Comparison of ENCODE assay signal across 1 cellular context in the genomic region with DNA sequence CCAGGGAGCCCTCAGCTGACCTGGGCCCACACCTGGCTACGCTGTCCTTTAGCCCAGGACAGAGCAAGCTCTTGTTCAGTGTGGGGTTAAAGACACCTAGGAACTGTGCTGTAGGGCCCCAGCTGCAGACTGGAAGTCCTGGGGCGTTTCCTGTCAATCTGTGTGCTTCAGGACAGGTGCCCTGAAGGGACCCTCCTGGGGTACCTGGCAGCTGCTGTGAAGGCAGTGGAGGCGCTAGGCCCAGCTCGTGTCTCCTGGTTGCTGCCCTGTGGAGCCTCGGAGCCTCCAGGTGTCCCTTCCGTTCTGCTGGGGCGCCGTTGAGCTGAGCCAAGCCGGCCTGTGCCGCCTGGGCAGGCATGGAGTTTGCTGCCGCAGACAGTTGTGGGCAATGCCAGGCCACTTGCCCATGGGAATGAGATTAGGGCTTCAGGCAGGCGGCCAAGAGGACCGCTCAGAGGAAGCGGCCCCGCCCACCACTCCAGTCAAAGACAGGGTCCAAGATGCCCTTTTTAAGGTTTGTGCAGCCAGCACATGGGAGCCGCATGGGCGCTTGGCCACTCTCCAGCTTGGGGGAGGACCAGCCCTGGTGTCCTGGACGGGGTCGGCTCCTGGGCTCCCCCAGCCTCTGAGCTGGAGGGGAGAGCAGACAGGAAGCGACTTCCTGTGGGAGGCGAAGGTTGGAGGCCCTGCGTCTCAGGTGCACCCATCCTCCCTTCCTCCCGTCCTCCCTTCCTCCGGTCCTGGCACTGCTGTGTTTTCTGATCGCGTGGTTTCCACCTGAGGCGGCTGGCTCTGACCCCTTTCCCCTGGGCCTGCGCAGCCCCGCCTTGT.
A peak's percentile ranks its signal among the peaks of the same experiment; 100 is the strongest.
TF ChIP-seq lines count a peak whose summit lies in the region.

No MANE protein-coding gene starts in this region.

TF ChIP-seq in SK-N-SH, 30 proteins besides CTCF, POLR2A, EP300 and RAD21 (continued from another document):
- TF ChIP-seq, protein P1, sequence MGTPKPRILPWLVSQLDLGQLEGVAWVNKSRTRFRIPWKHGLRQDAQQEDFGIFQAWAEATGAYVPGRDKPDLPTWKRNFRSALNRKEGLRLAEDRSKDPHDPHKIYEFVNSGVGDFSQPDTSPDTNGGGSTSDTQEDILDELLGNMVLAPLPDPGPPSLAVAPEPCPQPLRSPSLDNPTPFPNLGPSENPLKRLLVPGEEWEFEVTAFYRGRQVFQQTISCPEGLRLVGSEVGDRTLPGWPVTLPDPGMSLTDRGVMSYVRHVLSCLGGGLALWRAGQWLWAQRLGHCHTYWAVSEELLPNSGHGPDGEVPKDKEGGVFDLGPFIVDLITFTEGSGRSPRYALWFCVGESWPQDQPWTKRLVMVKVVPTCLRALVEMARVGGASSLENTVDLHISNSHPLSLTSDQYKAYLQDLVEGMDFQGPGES (IDR thresholded peaks at IDR 0.05; ENCODE audit: low read depth, low read length) = no peak
- peak; percentile 99 for TF ChIP-seq MXI1 (IDR thresholded peaks at IDR 0.05; ENCODE audit: low read depth, low read length)
- TF ChIP-seq, protein P2, sequence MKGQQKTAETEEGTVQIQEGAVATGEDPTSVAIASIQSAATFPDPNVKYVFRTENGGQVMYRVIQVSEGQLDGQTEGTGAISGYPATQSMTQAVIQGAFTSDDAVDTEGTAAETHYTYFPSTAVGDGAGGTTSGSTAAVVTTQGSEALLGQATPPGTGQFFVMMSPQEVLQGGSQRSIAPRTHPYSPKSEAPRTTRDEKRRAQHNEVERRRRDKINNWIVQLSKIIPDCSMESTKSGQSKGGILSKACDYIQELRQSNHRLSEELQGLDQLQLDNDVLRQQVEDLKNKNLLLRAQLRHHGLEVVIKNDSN (IDR thresholded peaks at IDR 0.05; ENCODE audit: borderline replicate concordance, low read depth) = no peak
- 0 out of 2 replicates have a peak, but pooled peaks have one; percentile 16 for TF ChIP-seq TAF1 (IDR thresholded peaks at IDR 0.05; ENCODE audit: borderline replicate concordance, low read depth, low read length)
- TF ChIP-seq JUND (IDR thresholded peaks at IDR 0.05) = no peak
- TF ChIP-seq SIN3A (IDR thresholded peaks at IDR 0.05; ENCODE audit: borderline replicate concordance, low read depth, low read length) = peak; percentile 30; the same call in 1 of the 2 replicates
- TF ChIP-seq, protein P3, sequence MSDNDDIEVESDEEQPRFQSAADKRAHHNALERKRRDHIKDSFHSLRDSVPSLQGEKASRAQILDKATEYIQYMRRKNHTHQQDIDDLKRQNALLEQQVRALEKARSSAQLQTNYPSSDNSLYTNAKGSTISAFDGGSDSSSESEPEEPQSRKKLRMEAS (IDR thresholded peaks at IDR 0.05; ENCODE audit: low read depth) = peak; percentile 86
- no peak for TF ChIP-seq POLR2AphosphoS5 (IDR thresholded peaks at IDR 0.05; ENCODE audit: low read depth, low read length)
- peak; percentile 59 for TF ChIP-seq NFIC (IDR thresholded peaks at IDR 0.05; ENCODE audit: borderline replicate concordance)
- no peak for TF ChIP-seq NRF1 (IDR thresholded peaks at IDR 0.05; ENCODE audit: low read depth, low read length)
- TF ChIP-seq GATA2 (CRISPR knock-in tag; IDR thresholded peaks at IDR 0.05) = no peak; the same call in 1 of the 2 replicates
- no peak for TF ChIP-seq RFX5 (IDR thresholded peaks at IDR 0.05; ENCODE audit: low read length)
